ENCODE assay signal across 8 cellular contexts in the genomic region with DNA sequence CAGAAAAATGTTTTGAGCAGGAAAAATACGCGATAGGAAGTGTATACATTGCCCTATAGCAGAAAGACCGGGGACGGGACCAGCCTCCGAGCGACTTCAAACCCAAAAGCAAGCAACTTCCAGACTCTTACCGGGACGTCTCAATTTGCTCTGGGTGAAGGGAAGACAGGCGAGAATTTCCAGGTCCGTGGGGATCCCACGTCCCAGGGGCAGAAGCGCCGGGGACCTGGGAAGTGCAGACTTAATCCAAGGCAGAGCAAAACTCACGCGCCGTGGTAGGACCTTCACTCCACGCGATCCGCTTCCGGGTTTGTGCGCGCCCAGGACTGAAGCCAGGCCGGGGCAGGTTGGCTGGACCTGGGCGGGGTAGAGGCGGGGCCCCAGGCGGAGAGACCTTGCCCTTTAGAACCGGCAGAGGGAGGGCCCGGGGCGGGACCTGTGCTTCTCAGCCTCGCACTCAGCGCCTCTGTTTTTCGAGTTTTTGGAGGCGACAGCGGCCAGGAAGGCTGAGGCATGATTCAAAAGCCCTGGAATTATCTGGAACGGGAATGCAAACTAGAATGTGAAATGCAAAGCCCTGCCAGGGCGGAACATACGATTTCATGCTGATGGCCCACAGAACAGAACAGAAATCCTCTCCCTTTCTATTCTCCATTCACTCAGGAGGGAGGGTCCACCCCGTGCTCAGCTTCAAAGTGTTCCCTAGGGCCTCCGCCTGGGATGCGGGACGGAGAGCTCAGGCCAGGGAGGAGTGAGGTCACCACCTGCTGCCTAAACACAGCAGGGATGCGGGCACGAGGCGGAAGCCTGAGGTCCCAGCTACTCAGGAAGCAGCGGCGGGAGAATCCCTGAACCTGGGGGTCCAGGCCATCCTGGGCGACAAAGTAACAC. TPM values are rescaled to one million over a fixed set of nuclear protein-coding genes. Genes with fewer than 3 reads are reported as not detected.
A peak's percentile ranks its signal among the peaks of the same experiment; 100 is the strongest.
DNase-seq lines count a peak whose midpoint lies in the region; ATAC-seq, FAIRE-seq and TF ChIP-seq lines count a peak whose summit lies in the region.
"Not testable (repeated sequence)": the region's sequence is repeated elsewhere in the genome, so short reads cannot be mapped to it uniquely, and the experiment has no call there.

A gene (minus strand): TSS at position 328 of the 891 bp plus-strand sequence. CDS start 7,903 bp downstream, outside the sequence.

- H3K4me2 ChIP-seq in keratinocyte (ENCODE audit: control insufficient read depth, extremely low read depth, insufficient read depth, low read depth, low read length): peak within 1 kb of the TSS; percentile 82

- H4K20me1 ChIP-seq in keratinocyte (ENCODE audit: control insufficient read depth, extremely low read depth, insufficient read depth, low read length): not testable (repeated sequence)

- intact Hi-C loops in activated CD4-positive, alpha-beta T cell treated with anti-CD3 and anti-CD28 coated beads, Interleukin-2, amount 10 ng/mL, durations not matched to agents 24 days and 14 days (cut with micrococcal nuclease): loop anchor here (2.0 to 10.0 kb wide), 4 partner anchors 49 to 176 kb away; a partner anchor contains a TSS

- not testable (repeated sequence) for H3K27me3 ChIP-seq in keratinocyte (ENCODE audit: control insufficient read depth, extremely low read depth, insufficient read depth, low read length)

- H3K9me1 ChIP-seq in keratinocyte (ENCODE audit: control insufficient read depth, extremely low read depth, insufficient read depth, low read length): not testable (repeated sequence)

- peak within 1 kb of the TSS; percentile 93 for H2AFZ ChIP-seq in keratinocyte (ENCODE audit: control insufficient read depth, low read length)

- CTCF ChIA-PET in AG04449 (lab: Yijun Ruan, JAX): interaction anchor here (0.7 kb wide), 2 partner anchors 9 to 11 kb away, joined by 3 read pairs; no protein-coding TSS in a partner anchor

- H3K4me3 ChIP-seq in AG04449 (ENCODE audit: low read depth, low read length) (peak within 1 kb of the TSS; percentile 67), keratinocyte (ENCODE audit: control insufficient read depth in 2 of 3, extremely low read depth in 1 of 3, insufficient read depth in 2 of 3, low read depth in 1 of 3, low read length in 3 of 3) (peak within 1 kb of the TSS; percentile 79 to 86 (median 82))

- peaks cover 22% of the 10 kb centered on the region for H3K9me3 Mint-ChIP-seq in activated CD4-positive, alpha-beta T cell treated with anti-CD3 and anti-CD28 coated beads, Interleukin-2, amount 10 ng/mL, durations not matched to agents 24 days and 14 days
- peaks cover 11% of the 10 kb centered on the region for H3K9me3 Mint-ChIP-seq in chondrocyte (ENCODE audit: low read depth)

- H3K9ac ChIP-seq in keratinocyte (ENCODE audit: control insufficient read depth, extremely low read depth, insufficient read depth, low read length): peak within 1 kb of the TSS; percentile 82

- peak within 1 kb of the TSS; percentile 75 for H3K27ac ChIP-seq in keratinocyte (ENCODE audit: control insufficient read depth, insufficient read depth, low read length)

- peaks cover 38% of the 10 kb centered on the region for H3K36me3 Mint-ChIP-seq in activated CD4-positive, alpha-beta T cell treated with anti-CD3 and anti-CD28 coated beads, Interleukin-2, amount 10 ng/mL, durations not matched to agents 24 days and 14 days (ENCODE audit: low read depth)
- not testable (repeated sequence) for H3K36me3 Mint-ChIP-seq in chondrocyte (ENCODE audit: low read depth)

- TF ChIP-seq CTCF in AG04449 (IDR thresholded peaks at IDR 0.05; ENCODE audit: insufficient read depth, low read length, missing control alignments): not testable (repeated sequence)
- TF ChIP-seq CTCF in chondrocyte (IDR thresholded peaks at IDR 0.05) (peak; percentile 53), keratinocyte (optimal IDR thresholded peaks at IDR 0.05 in 1 of 3, IDR thresholded peaks at IDR 0.05 in 1 of 3, conservative IDR thresholded peaks at IDR 0.05 in 1 of 3; ENCODE audit: extremely low read depth in 1 of 3, insufficient read depth in 2 of 3, low read length in 3 of 3) (peak in 1 of 3 experiments; percentile 21)

- peaks cover 26% of the 10 kb centered on the region for H3K4me1 Mint-ChIP-seq in activated CD4-positive, alpha-beta T cell treated with anti-CD3 and anti-CD28 coated beads, Interleukin-2, amount 10 ng/mL, durations not matched to agents 24 days and 14 days
- H3K4me1 Mint-ChIP-seq in chondrocyte (ENCODE audit: low read depth): peaks cover 18% of the 10 kb centered on the region

- not testable (repeated sequence) for H3K9me3 ChIP-seq in keratinocyte (ENCODE audit: control insufficient read depth, low read depth, low read length)

- H3K36me3 ChIP-seq in keratinocyte (ENCODE audit: control insufficient read depth in 2 of 2, extremely low read depth in 1 of 2, insufficient read depth in 2 of 2, low read length in 2 of 2): not testable (repeated sequence)

- not testable (repeated sequence) for H3K4me1 ChIP-seq in keratinocyte (ENCODE audit: control insufficient read depth, extremely low read depth, insufficient read depth, low read length)

- not testable (repeated sequence) for H3K79me2 ChIP-seq in keratinocyte (ENCODE audit: control insufficient read depth, insufficient read depth, low read length)

- POLR2A ChIA-PET in AG04449 (lab: Yijun Ruan, JAX): interaction anchor here (0.7 kb wide), 1 partner anchor 103 kb away, joined by 3 read pairs; no protein-coding TSS in a partner anchor

- FAIRE-seq in keratinocyte (lab: Jason Lieb, UNC): peak; percentile 41

- not testable (repeated sequence) for H3K27me3 Mint-ChIP-seq in activated CD4-positive, alpha-beta T cell treated with anti-CD3 and anti-CD28 coated beads, Interleukin-2, amount 10 ng/mL, durations not matched to agents 24 days and 14 days; chondrocyte (ENCODE audit: low read depth)

- H3K27ac Mint-ChIP-seq in activated CD4-positive, alpha-beta T cell treated with anti-CD3 and anti-CD28 coated beads, Interleukin-2, amount 10 ng/mL, durations not matched to agents 24 days and 14 days: peak within 1 kb of the TSS; percentile 79
- peak within 1 kb of the TSS; percentile 83 for H3K27ac Mint-ChIP-seq in chondrocyte (ENCODE audit: unreplicated experiment)

- peak within 1 kb of the TSS; percentile 92 for H3K4me3 Mint-ChIP-seq in activated CD4-positive, alpha-beta T cell treated with anti-CD3 and anti-CD28 coated beads, Interleukin-2, amount 10 ng/mL, durations not matched to agents 24 days and 14 days
- H3K4me3 Mint-ChIP-seq in chondrocyte (ENCODE audit: unreplicated experiment): peak within 1 kb of the TSS; percentile 88

- DNase-seq in AG04449 (ENCODE audit: low read depth, low spot score); chondrocyte (ENCODE audit: low spot score): not testable (repeated sequence)
- peak; percentile 52 for DNase-seq in NCI-H510A treated with DMSO at 0.1 percent for 48 hours (lab: John Stamatoyannopoulos, UW)
- peak; percentile 90 for DNase-seq in activated CD4-positive, alpha-beta T cell treated with anti-CD3 and anti-CD28 coated beads, Interleukin-2, amount 10 ng/mL, durations not matched to agents 24 days and 14 days
- peak; percentile 44 for DNase-seq in keratinocyte (ENCODE audit: low read depth, low spot score)
- peak; percentile 9 for DNase-seq in smooth muscle cell of the brain vasculature (ENCODE audit: low read depth, low spot score)

- dilution Hi-C loops in keratinocyte (cut with MboI; ENCODE audit: extremely low pct_ligation_motif_present, low sequenced_read_pairs): not testable (repeated sequence)

- ATAC-seq in GM18867 (IDR thresholded peaks at IDR 0.05; ENCODE audit: unreplicated experiment) (peak; percentile 98), HG03095 (IDR thresholded peaks at IDR 0.05; ENCODE audit: unreplicated experiment) (peak; percentile 78)

RNA-seq across cellular contexts. Expression of the gene that starts here (rescaled TPM):
- 10.6 and 10.7 TPM in 2 replicates for total RNA-seq in activated CD4-positive, alpha-beta T cell treated with anti-CD3 and anti-CD28 coated beads, Interleukin-2, amount 10 ng/mL, durations not matched to agents 24 days and 14 days
- total RNA-seq in chondrocyte: 7.2 to 8.3 TPM (median 7.8 TPM) in 3 replicates
- polyA plus RNA-seq in keratinocyte: 5.0 to 8.5 TPM (median 7.6 TPM) in 3 replicates
- polyA plus RNA-seq in keratinocyte (2011; ENCODE audit: low read depth): 7.4 TPM
- 2.8 and 5.6 TPM in 2 replicates for polyA plus RNA-seq in keratinocyte (2011; cell fraction: cytosol; rRNA removed)
- 25.8 and 26.0 TPM in 2 replicates for polyA plus RNA-seq in keratinocyte (2011; cell fraction: nucleus; rRNA removed)
- polyA plus RNA-seq in keratinocyte (2012; ENCODE audit: low replicate concordance): 4.8 and 12.1 TPM in 2 replicates
- polyA minus RNA-seq in keratinocyte: 2.9 to 11.2 TPM (median 9.1 TPM) in 3 replicates
- polyA minus RNA-seq in keratinocyte (2011; cell fraction: cytosol; rRNA and poly(A)+ RNA removed): 3.8 TPM
- polyA minus RNA-seq in keratinocyte (2011; cell fraction: nucleus; rRNA and poly(A)+ RNA removed): 8.7 and 17.0 TPM in 2 replicates
